In the genomic region with DNA sequence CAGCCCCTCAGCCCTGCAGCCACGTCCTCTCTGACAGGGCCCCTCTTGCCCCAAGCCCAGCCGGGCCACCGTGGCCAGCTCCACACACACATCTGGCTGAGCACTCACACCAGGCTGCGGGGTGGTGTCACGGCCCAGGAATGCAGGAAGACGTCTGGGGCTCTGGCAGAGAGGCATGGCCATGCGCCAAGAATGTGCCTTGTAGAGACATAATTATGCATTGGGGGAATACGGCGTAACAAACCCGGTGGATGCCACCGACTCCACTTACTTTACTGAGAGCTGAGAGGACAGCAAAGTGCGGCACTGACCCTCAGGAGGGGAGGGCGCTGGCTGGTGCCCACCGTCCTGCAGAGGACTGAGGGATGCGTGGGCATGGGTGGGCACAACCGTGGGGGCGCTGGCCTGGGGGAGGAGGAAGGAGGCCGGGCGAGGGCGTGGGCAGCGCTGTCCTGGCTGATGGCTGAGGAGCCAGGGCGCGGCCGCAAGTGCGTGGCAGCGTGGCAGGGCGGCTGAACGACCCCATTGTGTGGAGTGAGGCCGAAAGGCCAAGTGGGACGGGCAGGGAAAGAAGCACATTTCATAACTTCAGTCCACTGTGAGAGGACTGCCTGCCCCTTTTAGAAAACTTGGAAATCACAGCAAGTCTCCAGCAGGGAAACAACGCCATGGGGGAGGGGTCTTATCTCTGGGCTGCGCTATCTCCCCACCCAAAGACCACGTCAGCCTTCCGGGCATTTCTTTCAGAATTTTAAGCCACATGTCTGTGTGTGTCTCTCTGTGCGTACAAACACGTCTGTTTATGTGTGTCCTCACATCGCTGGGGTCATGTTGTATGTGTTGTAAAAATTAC, we compare ENCODE assay signal across 8 cellular contexts. TPM values are rescaled to one million over a fixed set of nuclear protein-coding genes. Genes with fewer than 3 reads are reported as not detected.
DNase-seq lines count a peak whose midpoint lies in the region; ATAC-seq and TF ChIP-seq lines count a peak whose summit lies in the region.

No MANE protein-coding gene starts in this region.

- H3K4me1 ChIP-seq in endodermal cell (ENCODE audit: control insufficient read depth, insufficient read depth, low read length): no peaks in the 10 kb centered on the region

- H3K27ac Mint-ChIP-seq in dendritic cell treated with granulocyte-macrophage colony-stimulating factor and Interleukin-4, amounts not matched to agents 40 ng/mL and 50 ng/mL, for 4 days: peak overlapping the region; percentile 38
- H3K27ac Mint-ChIP-seq in mesothelial cell of epicardium (peak overlapping the region; percentile 96), endodermal cell (no peak overlapping the region)
- H3K27ac Mint-ChIP-seq in activated naive CD8-positive, alpha-beta T cell treated with anti-CD3 and anti-CD28 coated beads for 36 hours: no peak overlapping the region

- 89 to 90% methylated on average over 27 to 36 of the region's 37 CpGs for WGBS in endodermal cell (ENCODE audit: insufficient coverage in 1 of 2, insufficient read length in 1 of 2), 2 experiments

- intact Hi-C loops in dendritic cell treated with granulocyte-macrophage colony-stimulating factor and Interleukin-4, amounts not matched to agents 40 ng/mL and 50 ng/mL, for 4 days (cut with micrococcal nuclease): no loop called here

- no peak overlapping the region for H3K27ac ChIP-seq in endodermal cell (ENCODE audit: low read depth, low read length)

- no peak for ATAC-seq in GM18907 (IDR thresholded peaks at IDR 0.05; ENCODE audit: unreplicated experiment)

- peaks cover 62% of the 10 kb centered on the region for H3K27me3 Mint-ChIP-seq in dendritic cell treated with granulocyte-macrophage colony-stimulating factor and Interleukin-4, amounts not matched to agents 40 ng/mL and 50 ng/mL, for 4 days
- H3K27me3 Mint-ChIP-seq in mesothelial cell of epicardium (ENCODE audit: low read depth) (no peaks in the 10 kb centered on the region), endodermal cell (ENCODE audit: insufficient read depth) (no peaks in the 10 kb centered on the region)
- peaks cover 8% of the 10 kb centered on the region for H3K27me3 Mint-ChIP-seq in activated naive CD8-positive, alpha-beta T cell treated with anti-CD3 and anti-CD28 coated beads for 36 hours

- no peaks in the 10 kb centered on the region for H3K36me3 ChIP-seq in endodermal cell (ENCODE audit: control insufficient read depth, insufficient read depth, low read length)

- H3K9me3 Mint-ChIP-seq in dendritic cell treated with granulocyte-macrophage colony-stimulating factor and Interleukin-4, amounts not matched to agents 40 ng/mL and 50 ng/mL, for 4 days: no peaks in the 10 kb centered on the region
- H3K9me3 Mint-ChIP-seq in mesothelial cell of epicardium (peaks cover 5% of the 10 kb centered on the region), endodermal cell (no peaks in the 10 kb centered on the region)
- no peaks in the 10 kb centered on the region for H3K9me3 Mint-ChIP-seq in activated naive CD8-positive, alpha-beta T cell treated with anti-CD3 and anti-CD28 coated beads for 36 hours

- H3K4me3 Mint-ChIP-seq in dendritic cell treated with granulocyte-macrophage colony-stimulating factor and Interleukin-4, amounts not matched to agents 40 ng/mL and 50 ng/mL, for 4 days: no peak overlapping the region
- peak overlapping the region; percentile 34 for H3K4me3 Mint-ChIP-seq in mesothelial cell of epicardium
- no peak overlapping the region for H3K4me3 Mint-ChIP-seq in endodermal cell
- no peak overlapping the region for H3K4me3 Mint-ChIP-seq in activated naive CD8-positive, alpha-beta T cell treated with anti-CD3 and anti-CD28 coated beads for 36 hours

- DNase-seq in ACHN (peak; percentile 98), NCI-H2029 (lab: John Stamatoyannopoulos, UW) (peak; percentile 82), mesothelial cell of epicardium (ENCODE audit: low spot score in 2 of 2, unreplicated experiment in 2 of 2) (peak; percentile 86 to 89), endodermal cell (no peak)
- DNase-seq in stimulated activated CD4-positive, alpha-beta T cell treated with anti-CD3 and anti-CD28 coated beads, Interleukin-1b, Interleukin-23, amount 100 ng/mL, for 48 hours: no peak
- no peak for DNase-seq in activated naive CD8-positive, alpha-beta T cell treated with anti-CD3 and anti-CD28 coated beads for 36 hours

- no peaks in the 10 kb centered on the region for H3K27me3 ChIP-seq in endodermal cell (ENCODE audit: control insufficient read depth, insufficient read depth, low read length, poor library complexity, severe bottlenecking)

- H3K4me3 ChIP-seq in endodermal cell (ENCODE audit: low read length): no peak overlapping the region

- no peaks in the 10 kb centered on the region for H3K36me3 Mint-ChIP-seq in dendritic cell treated with granulocyte-macrophage colony-stimulating factor and Interleukin-4, amounts not matched to agents 40 ng/mL and 50 ng/mL, for 4 days (ENCODE audit: low read depth)
- H3K36me3 Mint-ChIP-seq in mesothelial cell of epicardium (no peaks in the 10 kb centered on the region), endodermal cell (ENCODE audit: low read depth) (no peaks in the 10 kb centered on the region)
- no peaks in the 10 kb centered on the region for H3K36me3 Mint-ChIP-seq in activated naive CD8-positive, alpha-beta T cell treated with anti-CD3 and anti-CD28 coated beads for 36 hours

- in situ Hi-C loops in ACHN (cut with HindIII; ENCODE audit: low pct_ligation_motif_present, low pct_unique_long_range_greater_than_20kb, low sequenced_read_pairs): no loop called here

- peaks cover 51% of the 10 kb centered on the region for H3K4me1 Mint-ChIP-seq in dendritic cell treated with granulocyte-macrophage colony-stimulating factor and Interleukin-4, amounts not matched to agents 40 ng/mL and 50 ng/mL, for 4 days (ENCODE audit: low read depth)
- H3K4me1 Mint-ChIP-seq in mesothelial cell of epicardium: peaks cover 62% of the 10 kb centered on the region
- H3K4me1 Mint-ChIP-seq in endodermal cell: peaks cover 12% of the 10 kb centered on the region
- H3K4me1 Mint-ChIP-seq in activated naive CD8-positive, alpha-beta T cell treated with anti-CD3 and anti-CD28 coated beads for 36 hours: no peaks in the 10 kb centered on the region

- no peak overlapping the region for H3K9ac ChIP-seq in endodermal cell (ENCODE audit: extremely low read depth, low read length, poor library complexity, severe bottlenecking)

- TF ChIP-seq CTCF in mesothelial cell of epicardium (IDR thresholded peaks at IDR 0.05; ENCODE audit: unreplicated experiment) (no peak), endodermal cell (conservative IDR thresholded peaks at IDR 0.05) (no peak)

- H3K9me3 ChIP-seq in endodermal cell (ENCODE audit: control insufficient read depth, low read length): no peaks in the 10 kb centered on the region

RNA-seq across cellular contexts. Expression of gene METRNL, which starts 30.6 kb away (rescaled TPM):
- 105 to 106 TPM (median 106 TPM) in 3 replicates for total RNA-seq in mesothelial cell of epicardium
- 10 to 100 TPM in 1 of 2 donors, 1 to 10 TPM in 1; 7.3 to 10.3 TPM for total RNA-seq in endodermal cell
- 17.8 TPM for polyA plus RNA-seq in endodermal cell (2013, experiment 1 of 2)
- polyA plus RNA-seq in endodermal cell (2013, experiment 2 of 2): 16.6 TPM
- total RNA-seq in activated naive CD8-positive, alpha-beta T cell treated with anti-CD3 and anti-CD28 coated beads for 36 hours: 1 to 10 TPM; 4.7 to 5.9 TPM

Comparison
In these comparisons a context has a peak if more than half of its experiments do, and no peak if none do; other contexts are left out.
1. DNase-seq: peak in ACHN (single experiment), NCI-H2029 (single experiment) and mesothelial cell of epicardium (2 of 2); none in stimulated activated CD4-positive, alpha-beta T cell treated with anti-CD3 and anti-CD28 coated beads, Interleukin-1b, Interleukin-23, amount 100 ng/mL, for 48 hours (single experiment), endodermal cell (single experiment) and activated naive CD8-positive, alpha-beta T cell treated with anti-CD3 and anti-CD28 coated beads for 36 hours (single experiment).
2. H3K27ac Mint-ChIP-seq: peak in dendritic cell treated with granulocyte-macrophage colony-stimulating factor and Interleukin-4, amounts not matched to agents 40 ng/mL and 50 ng/mL, for 4 days (single experiment) and mesothelial cell of epicardium (single experiment); none in endodermal cell (single experiment) and activated naive CD8-positive, alpha-beta T cell treated with anti-CD3 and anti-CD28 coated beads for 36 hours (single experiment).